14 cellular contexts compared by ENCODE assay signal in the genomic region with DNA sequence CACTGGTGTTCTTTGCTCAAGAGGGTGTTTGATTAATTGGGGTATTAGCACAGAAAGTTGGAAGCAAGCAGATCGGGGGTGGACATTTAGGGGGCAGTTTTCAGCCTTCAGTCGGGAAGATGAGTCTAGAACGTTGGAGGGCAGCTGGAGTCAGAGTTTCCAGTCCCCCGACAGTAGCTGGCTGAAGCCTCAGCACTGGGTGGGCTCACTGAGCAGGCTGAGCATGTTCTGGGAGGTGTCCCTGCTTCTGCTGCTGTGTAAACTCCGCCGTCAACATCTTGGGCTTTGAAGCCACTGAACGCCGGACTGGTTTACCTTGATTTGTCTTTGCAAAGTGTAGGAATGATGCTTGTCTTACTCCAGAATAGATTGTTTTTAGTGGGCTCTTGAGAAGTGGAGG. TPM values are rescaled to one million over a fixed set of nuclear protein-coding genes. Genes with fewer than 3 reads are reported as not detected.
A peak's percentile ranks its signal among the peaks of the same experiment; 100 is the strongest.
DNase-seq lines count a peak whose midpoint lies in the region; ATAC-seq and TF ChIP-seq lines count a peak whose summit lies in the region.
"Had no signal": no experiment of that assay in that cellular context is flagged by ENCODE, and none has a peak within 500 bp of the region (broad histone marks: within the 10 kb centered on the region; RNA-seq: fewer than 3 reads in every experiment).

No MANE protein-coding gene starts in this region.

- no peak for DNase-seq in activated CD4-positive, alpha-beta T cell treated with anti-CD3 and anti-CD28 coated beads for 36 hours
- no peak for DNase-seq in activated CD4-positive, alpha-beta T cell treated with anti-CD3 and anti-CD28 coated beads for 48 hours
- no peak for DNase-seq in activated naive CD8-positive, alpha-beta T cell treated with anti-CD3 and anti-CD28 coated beads for 36 hours
- DNase-seq in neural progenitor cell (ENCODE audit: low spot score) (no peak), head of caudate nucleus (no peak)
- DNase-seq: NCI-H1092 had no signal

- H3K27ac Mint-ChIP-seq in activated CD4-positive, alpha-beta T cell treated with anti-CD3 and anti-CD28 coated beads for 36 hours, result peak overlapping the region; percentile 80
- peak overlapping the region; percentile 64 for H3K27ac Mint-ChIP-seq in activated naive CD8-positive, alpha-beta T cell treated with anti-CD3 and anti-CD28 coated beads for 36 hours
- peak overlapping the region; percentile 90 for H3K27ac Mint-ChIP-seq in neural progenitor cell
- H3K27ac Mint-ChIP-seq: dendritic cell treated with granulocyte-macrophage colony-stimulating factor and Interleukin-4, amounts not matched to agents 40 ng/mL and 50 ng/mL, for 4 days had no signal

- CTCF ChIA-PET in activated CD4-positive, alpha-beta T cell treated with anti-CD3 and anti-CD28 coated beads for 36 hours (lab: Charles Lee), result interaction anchor here (0.6 to 4.4 kb wide), 26 partner anchors 9 to 1278 kb away, joined by 3 to 36 read pairs (median 4); partner anchors contain the start of genes BLCAP, MROH8 and RPN2
- CTCF ChIA-PET in HEK293 (lab: Yijun Ruan, JAX), result interaction anchor here (0.5 to 2.6 kb wide), 22 partner anchors 9 to 791 kb away, joined by 3 to 19 read pairs (median 4); partner anchors contain the start of genes MROH8 and RPN2

- H3K36me3 Mint-ChIP-seq in activated CD4-positive, alpha-beta T cell treated with anti-CD3 and anti-CD28 coated beads for 36 hours (ENCODE audit: low read depth), result peaks cover 43% of the 10 kb centered on the region
- peaks cover 24% of the 10 kb centered on the region for H3K36me3 Mint-ChIP-seq in activated naive CD8-positive, alpha-beta T cell treated with anti-CD3 and anti-CD28 coated beads for 36 hours
- H3K36me3 Mint-ChIP-seq in neural progenitor cell, result peaks cover 25% of the 10 kb centered on the region

- no peak overlapping the region for H3K9ac ChIP-seq in neural progenitor cell

- H3K4me3 ChIP-seq in HEK293 (ENCODE audit: low read depth, low read length) (no peak overlapping the region), neural progenitor cell (no peak overlapping the region)
- H3K4me3 ChIP-seq: esophagus muscularis mucosa, HAP-1, SJSA1, thoracic aorta had no signal

- H3K9me3 Mint-ChIP-seq in activated CD4-positive, alpha-beta T cell treated with anti-CD3 and anti-CD28 coated beads for 36 hours (ENCODE audit: low read depth), result no peaks in the 10 kb centered on the region
- no peaks in the 10 kb centered on the region for H3K9me3 Mint-ChIP-seq in activated naive CD8-positive, alpha-beta T cell treated with anti-CD3 and anti-CD28 coated beads for 36 hours
- no peaks in the 10 kb centered on the region for H3K9me3 Mint-ChIP-seq in neural progenitor cell
- H3K9me3 Mint-ChIP-seq: dendritic cell treated with granulocyte-macrophage colony-stimulating factor and Interleukin-4, amounts not matched to agents 40 ng/mL and 50 ng/mL, for 4 days had no signal

- no peaks in the 10 kb centered on the region for H3K27me3 Mint-ChIP-seq in activated CD4-positive, alpha-beta T cell treated with anti-CD3 and anti-CD28 coated beads for 36 hours
- H3K27me3 Mint-ChIP-seq in activated naive CD8-positive, alpha-beta T cell treated with anti-CD3 and anti-CD28 coated beads for 36 hours, result no peaks in the 10 kb centered on the region
- H3K27me3 Mint-ChIP-seq in neural progenitor cell (ENCODE audit: insufficient read depth, low read depth), result peaks cover 3% of the 10 kb centered on the region
- H3K27me3 Mint-ChIP-seq: dendritic cell treated with granulocyte-macrophage colony-stimulating factor and Interleukin-4, amounts not matched to agents 40 ng/mL and 50 ng/mL, for 4 days had no signal

- H3K27ac ChIP-seq in HEK293 (ENCODE audit: extremely low read depth, low read depth, low read length) (no peak overlapping the region), neural progenitor cell (peak overlapping the region; percentile 65)
- H3K27ac ChIP-seq: esophagus muscularis mucosa, SJSA1, thoracic aorta had no signal

- peaks cover 100% of the 10 kb centered on the region for H3K79me2 ChIP-seq in neural progenitor cell (ENCODE audit: low read depth)

- H3K36me3 ChIP-seq in HEK293 (ENCODE audit: control insufficient read depth in 2 of 2, insufficient read depth in 1 of 2, low read length in 2 of 2) (peaks cover 6 to 59% of the 10 kb centered on the region in 2 experiments; a peak in 2 of 3 replicates), neural progenitor cell (no peaks in the 10 kb centered on the region)

- H4K20me1 ChIP-seq in neural progenitor cell (ENCODE audit: low read depth), result peaks cover 23% of the 10 kb centered on the region

- peaks cover 39% of the 10 kb centered on the region for H3F3A ChIP-seq in neural progenitor cell (ENCODE audit: low read depth)

- no peak overlapping the region for H2AFZ ChIP-seq in neural progenitor cell (replicated peaks)

- TF ChIP-seq CTCF in HEK293 (tag by site-specific recombination; IDR thresholded peaks at IDR 0.05) (no peak), neural progenitor cell (IDR thresholded peaks at IDR 0.05) (no peak)

- H3K4me2 ChIP-seq in neural progenitor cell, result peak overlapping the region; percentile 2

- peaks cover 58% of the 10 kb centered on the region for H3K4me1 Mint-ChIP-seq in activated CD4-positive, alpha-beta T cell treated with anti-CD3 and anti-CD28 coated beads for 36 hours
- H3K4me1 Mint-ChIP-seq in activated naive CD8-positive, alpha-beta T cell treated with anti-CD3 and anti-CD28 coated beads for 36 hours, result peaks cover 49% of the 10 kb centered on the region
- H3K4me1 Mint-ChIP-seq in neural progenitor cell, result peaks cover 37% of the 10 kb centered on the region

- ATAC-seq in activated CD4-positive, alpha-beta T cell treated with anti-CD3 and anti-CD28 coated beads for 36 hours, result no peak
- ATAC-seq in GM21786 (IDR thresholded peaks at IDR 0.05; ENCODE audit: unreplicated experiment) (no peak), HG02885 (IDR thresholded peaks at IDR 0.05; ENCODE audit: poor library complexity, unreplicated experiment) (no peak)

- H3K4me1 ChIP-seq in HEK293 (ENCODE audit: control insufficient read depth, insufficient read depth, low read length) (no peaks in the 10 kb centered on the region), neural progenitor cell (peaks cover 31% of the 10 kb centered on the region)
- H3K4me1 ChIP-seq: HAP-1, SJSA1 had no signal

- intact Hi-C loops in activated CD4-positive, alpha-beta T cell treated with anti-CD3 and anti-CD28 coated beads for 36 hours (cut with DNase I, micrococcal nuclease), result loop anchor here (1.0 kb wide), 2 partner anchors 189 to 339 kb away; no protein-coding TSS in a partner anchor
- intact Hi-C loops in head of caudate nucleus (cut with DNase I), result loop anchor here (5.0 to 10.0 kb wide), 2 partner anchors 190 to 337 kb away; no protein-coding TSS in a partner anchor

- no peaks in the 10 kb centered on the region for H3K27me3 ChIP-seq in neural progenitor cell
- H3K27me3 ChIP-seq: esophagus muscularis mucosa, SJSA1 had no signal

- H3K4me3 Mint-ChIP-seq in activated CD4-positive, alpha-beta T cell treated with anti-CD3 and anti-CD28 coated beads for 36 hours, result no peak overlapping the region
- peak overlapping the region; percentile 40 for H3K4me3 Mint-ChIP-seq in activated naive CD8-positive, alpha-beta T cell treated with anti-CD3 and anti-CD28 coated beads for 36 hours
- H3K4me3 Mint-ChIP-seq in neural progenitor cell, result no peak overlapping the region
- H3K4me3 Mint-ChIP-seq: dendritic cell treated with granulocyte-macrophage colony-stimulating factor and Interleukin-4, amounts not matched to agents 40 ng/mL and 50 ng/mL, for 4 days had no signal

- H3K9me3 ChIP-seq in HEK293 (ENCODE audit: control insufficient read depth, insufficient read depth, low read depth, low read length) (no peaks in the 10 kb centered on the region), neural progenitor cell (ENCODE audit: low read depth) (no peaks in the 10 kb centered on the region)
- H3K9me3 ChIP-seq: esophagus muscularis mucosa, HAP-1, SJSA1, thoracic aorta had no signal

- POLR2A ChIA-PET in activated CD4-positive, alpha-beta T cell treated with anti-CD3 and anti-CD28 coated beads for 36 hours (lab: Charles Lee), result no interaction called here
- POLR2A ChIA-PET in HEK293 (lab: Yijun Ruan, JAX), result no interaction called here

TF ChIP-seq in HEK293, 187 proteins besides CTCF, POLR2A, EP300 and RAD21:
- TF ChIP-seq REPIN1 (tag by site-specific recombination; IDR thresholded peaks at IDR 0.05; ENCODE audit: low read depth) (no peak), PRDM4 (tag by site-specific recombination; IDR thresholded peaks at IDR 0.05) (peak; percentile 23; the same call in 1 of the 2 replicates), ZNF626 (tag by site-specific recombination; IDR thresholded peaks at IDR 0.05) (no peak)

RNA-seq across cellular contexts. Expression of gene MROH8, which starts 15.7 kb away (rescaled TPM):
- total RNA-seq in activated CD4-positive, alpha-beta T cell treated with anti-CD3 and anti-CD28 coated beads for 36 hours, result 1 to 10 TPM; 3.0 to 4.5 TPM
- 1 to 10 TPM; 2.2 to 3.0 TPM for total RNA-seq in activated naive CD8-positive, alpha-beta T cell treated with anti-CD3 and anti-CD28 coated beads for 36 hours
- 2.2 and 3.5 TPM in 2 replicates for total RNA-seq in neural progenitor cell (ENCODE audit: low replicate concordance)

RNA-seq across cellular contexts. Expression of gene RPN2, which starts 15.9 kb away (rescaled TPM):
- total RNA-seq in activated CD4-positive, alpha-beta T cell treated with anti-CD3 and anti-CD28 coated beads for 36 hours, result 100 to 1,000 TPM; 103 to 115 TPM
- 100 to 1,000 TPM; 121 to 131 TPM for total RNA-seq in activated naive CD8-positive, alpha-beta T cell treated with anti-CD3 and anti-CD28 coated beads for 36 hours
- total RNA-seq in neural progenitor cell (ENCODE audit: low replicate concordance), result 249 and 284 TPM in 2 replicates
